ENCODE assay signal across 24 cellular contexts in genomic region chr3:25727316-25727715, GRCh38.
"Had no signal": no experiment of that assay in that cellular context is flagged by ENCODE, and none has a peak within 500 bp of the region (broad histone marks: within the 10 kb centered on the region; RNA-seq: fewer than 3 reads in every experiment).

No MANE protein-coding gene starts in this region.

- H3K27ac Mint-ChIP-seq: activated CD4-positive, alpha-beta memory T cell treated with anti-CD3 and anti-CD28 coated beads, Interleukin-2, amount 10 ng/mL, durations not matched to agents 7 days and 5 days; activated CD4-positive, alpha-beta T cell treated with anti-CD3 and anti-CD28 coated beads, Interleukin-2, amount 10 ng/mL, durations not matched to agents 7 days and 5 days; activated naive CD4-positive, alpha-beta T cell treated with anti-CD3 and anti-CD28 coated beads for 36 hours; activated naive CD8-positive, alpha-beta T cell; activated T-helper 17 cell treated with anti-CD3 and anti-CD28 coated beads, Interleukin-2, amount 50 U/mL, for 72 hours had no signal

- H3K9me3 Mint-ChIP-seq: activated CD4-positive, alpha-beta memory T cell treated with anti-CD3 and anti-CD28 coated beads, Interleukin-2, amount 10 ng/mL, durations not matched to agents 7 days and 5 days; activated CD4-positive, alpha-beta T cell treated with anti-CD3 and anti-CD28 coated beads, Interleukin-2, amount 10 ng/mL, durations not matched to agents 7 days and 5 days; activated naive CD4-positive, alpha-beta T cell treated with anti-CD3 and anti-CD28 coated beads for 36 hours; activated T-helper 17 cell treated with anti-CD3 and anti-CD28 coated beads, Interleukin-2, amount 50 U/mL, for 72 hours; brain; central memory CD8-positive, alpha-beta T cell had no signal

- DNase-seq: activated CD4-positive, alpha-beta memory T cell treated with anti-CD3 and anti-CD28 coated beads, Interleukin-2, amount 10 ng/mL, durations not matched to agents 7 days and 5 days; activated CD4-positive, alpha-beta T cell treated with anti-CD3 and anti-CD28 coated beads, Interleukin-2, amount 10 ng/mL, durations not matched to agents 7 days and 5 days; activated CD4-positive, CD25-positive, alpha-beta regulatory T cell; activated gamma-delta T cell; activated naive CD4-positive, alpha-beta T cell treated with anti-CD3 and anti-CD28 coated beads for 36 hours; activated T-cell treated with anti-CD3 and anti-CD28 coated beads for 4 hours; activated T-cell treated with anti-CD3 and anti-CD28 coated beads, Interleukin-2, amount 50 U/mL, for 48 hours; amygdala; Kasumi-1; KBM-7; NCI-H2081; NCI-H2171; NCI-H2227 treated with DMSO at 0.1 percent for 48 hours; NCI-H446 treated with DMSO at 0.1 percent for 48 hours; NCI-H526; RPMI8226; T-helper 1 cell had no signal

- H3K4me3 Mint-ChIP-seq: activated CD4-positive, alpha-beta memory T cell treated with anti-CD3 and anti-CD28 coated beads, Interleukin-2, amount 10 ng/mL, durations not matched to agents 7 days and 5 days; activated CD4-positive, alpha-beta T cell treated with anti-CD3 and anti-CD28 coated beads, Interleukin-2, amount 10 ng/mL, durations not matched to agents 7 days and 5 days; activated naive CD4-positive, alpha-beta T cell treated with anti-CD3 and anti-CD28 coated beads for 36 hours; activated naive CD8-positive, alpha-beta T cell; activated T-helper 17 cell treated with anti-CD3 and anti-CD28 coated beads, Interleukin-2, amount 50 U/mL, for 72 hours; brain; central memory CD8-positive, alpha-beta T cell had no signal

- H3K4me2 ChIP-seq: SK-N-SH had no signal

- H3K9ac ChIP-seq: SK-N-SH had no signal

- ATAC-seq: activated T-helper 17 cell treated with anti-CD3 and anti-CD28 coated beads, Interleukin-2, amount 50 U/mL, for 72 hours; Right ventricle myocardium inferior had no signal

- H3K27ac ChIP-seq: VCaP had no signal

- H3K27me3 Mint-ChIP-seq: activated CD4-positive, alpha-beta memory T cell treated with anti-CD3 and anti-CD28 coated beads, Interleukin-2, amount 10 ng/mL, durations not matched to agents 7 days and 5 days; activated CD4-positive, alpha-beta T cell treated with anti-CD3 and anti-CD28 coated beads, Interleukin-2, amount 10 ng/mL, durations not matched to agents 7 days and 5 days; activated naive CD8-positive, alpha-beta T cell; activated T-helper 17 cell treated with anti-CD3 and anti-CD28 coated beads, Interleukin-2, amount 50 U/mL, for 72 hours; brain; central memory CD8-positive, alpha-beta T cell had no signal

- H3K9me3 ChIP-seq: SK-N-SH had no signal

- H3K4me1 Mint-ChIP-seq: activated CD4-positive, alpha-beta memory T cell treated with anti-CD3 and anti-CD28 coated beads, Interleukin-2, amount 10 ng/mL, durations not matched to agents 7 days and 5 days; activated CD4-positive, alpha-beta T cell treated with anti-CD3 and anti-CD28 coated beads, Interleukin-2, amount 10 ng/mL, durations not matched to agents 7 days and 5 days; central memory CD8-positive, alpha-beta T cell had no signal
